Comparison of ENCODE assay signal across 23 cellular contexts in the genomic region with DNA sequence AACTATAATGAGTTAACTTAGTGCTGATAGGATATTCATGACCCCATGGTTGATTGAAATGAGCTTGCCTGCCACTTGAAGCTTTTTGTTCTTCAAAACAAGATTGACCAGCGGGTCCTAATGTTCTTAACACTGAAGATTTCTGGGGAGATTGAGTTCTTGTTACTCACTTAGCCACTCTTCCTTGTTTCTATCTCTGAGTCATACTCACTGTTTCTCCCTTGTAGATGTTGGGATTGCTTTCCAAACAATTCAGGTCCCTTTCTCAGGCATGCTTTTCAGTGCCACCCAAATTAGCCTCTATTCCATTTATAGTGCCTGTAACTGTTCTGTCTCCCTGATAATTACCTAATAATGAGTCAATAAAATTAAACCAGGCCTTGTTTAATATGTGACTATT.
DNase-seq lines count a peak whose midpoint lies in the region; ATAC-seq and TF ChIP-seq lines count a peak whose summit lies in the region.
"Had no signal": no experiment of that assay in that cellular context is flagged by ENCODE, and none has a peak within 500 bp of the region (broad histone marks: within the 10 kb centered on the region; RNA-seq: fewer than 3 reads in every experiment).

No MANE protein-coding gene starts in this region.

- H3K14ac ChIP-seq in IMR-90 (replicated peaks; ENCODE audit: low read depth, low read length), result no peak overlapping the region

- H4K8ac ChIP-seq in IMR-90 (ENCODE audit: low read depth in 2 of 2, low read length in 2 of 2), result no peak overlapping the region; a peak in 1 of 4 replicates

- WGBS in IMR-90 (ENCODE audit: extremely low coverage in 2 of 2, insufficient read length in 1 of 2), 2 experiments, result no CpG with 5 or more reads among the region's 1 CpG

- no peak overlapping the region for H2BK5ac ChIP-seq in IMR-90 (ENCODE audit: low read depth, low read length, poor library complexity, severe bottlenecking)

- no peak overlapping the region for H2BK120ac ChIP-seq in IMR-90 (ENCODE audit: low read depth, low read length)

- H3K4me3 ChIP-seq in IMR-90 (ENCODE audit: insufficient read depth, low read depth, low read length), result no peak overlapping the region
- H3K4me3 ChIP-seq in RWPE2 (ENCODE audit: severe bottlenecking), result no peak overlapping the region
- no peak overlapping the region for H3K4me3 ChIP-seq in epithelial cell of esophagus (ENCODE audit: low read length)
- H3K4me3 ChIP-seq: BLaER1 had no signal

- CTCF ChIA-PET in IMR-90 (lab: Yijun Ruan, JAX), result interaction anchor here (0.7 kb wide), 1 partner anchor 9 kb away, joined by 3 read pairs; no protein-coding TSS in a partner anchor

- no peak overlapping the region for H2AFZ ChIP-seq in IMR-90 (replicated peaks; ENCODE audit: low read length, poor library complexity)

- no TSS peak for BruUV-seq in IMR-90 (replicated peaks; lab: Mats Ljungman, UMichigan)

- dilution Hi-C loops in IMR-90 (cut with HindIII; ENCODE audit: low sequenced_read_pairs, unreplicated experiment), result no loop called here

- no peaks in the 10 kb centered on the region for H3K9me3 Mint-ChIP-seq in activated naive CD8-positive, alpha-beta T cell treated with anti-CD3 and anti-CD28 coated beads for 36 hours

- no peak overlapping the region for H2BK15ac ChIP-seq in IMR-90 (ENCODE audit: low read depth, low read length)

- ATAC-seq in IMR-90 (ENCODE audit: low read depth) (no peak; the same call in 1 of the 2 replicates), RWPE2 (ENCODE audit: low read depth) (0 out of 3 replicates have a peak, but pooled peaks have one; percentile 48), GM21737 (IDR thresholded peaks at IDR 0.05; ENCODE audit: unreplicated experiment) (no peak)
- ATAC-seq: Panc1 had no signal

- H3K36me3 Mint-ChIP-seq in activated naive CD8-positive, alpha-beta T cell treated with anti-CD3 and anti-CD28 coated beads for 36 hours, result no peaks in the 10 kb centered on the region
- H3K36me3 Mint-ChIP-seq: CD4-positive, CD25-positive, alpha-beta regulatory T cell had no signal

- H3K9me1 ChIP-seq in IMR-90 (ENCODE audit: insufficient read depth, low read length), result no peaks in the 10 kb centered on the region

- no peak for TF ChIP-seq POLR2A in IMR-90 (IDR thresholded peaks at IDR 0.05; ENCODE audit: low read depth, low read length)

- H3K4me2 ChIP-seq in IMR-90 (ENCODE audit: low read depth, low read length), result no peak overlapping the region
- H3K4me2 ChIP-seq: BLaER1, SK-N-SH had no signal

- no peak overlapping the region for H3K9ac ChIP-seq in IMR-90 (ENCODE audit: low read depth, low read length)
- H3K9ac ChIP-seq: BLaER1, SK-N-SH had no signal

- TF ChIP-seq CTCF in IMR-90 (conservative IDR thresholded peaks at IDR 0.05; ENCODE audit: low read depth, low read length), result no peak
- no peak for TF ChIP-seq CTCF in RWPE2 (IDR thresholded peaks at IDR 0.05; ENCODE audit: poor library complexity, severe bottlenecking)
- no peak for TF ChIP-seq CTCF in epithelial cell of esophagus (IDR thresholded peaks at IDR 0.05; ENCODE audit: insufficient read depth, low read depth, low read length, missing control alignments)

- H3K27me3 Mint-ChIP-seq in activated naive CD8-positive, alpha-beta T cell treated with anti-CD3 and anti-CD28 coated beads for 36 hours, result peaks cover 2% of the 10 kb centered on the region
- H3K27me3 Mint-ChIP-seq: CD4-positive, CD25-positive, alpha-beta regulatory T cell had no signal

- no peak overlapping the region for H3K56ac ChIP-seq in IMR-90 (ENCODE audit: extremely low read depth, insufficient read depth, low read length)

- no peak overlapping the region for H2BK20ac ChIP-seq in IMR-90 (ENCODE audit: low read depth, low read length)

- no peaks in the 10 kb centered on the region for H3K27me3 ChIP-seq in IMR-90 (ENCODE audit: control insufficient read depth, insufficient read depth, low read length)
- H3K27me3 ChIP-seq in RWPE2 (ENCODE audit: insufficient read depth, poor library complexity, severe bottlenecking), result no peaks in the 10 kb centered on the region
- H3K27me3 ChIP-seq: BLaER1 had no signal

- no peak overlapping the region for H2AK5ac ChIP-seq in IMR-90 (ENCODE audit: low read depth, low read length)

- H2AK9ac ChIP-seq in IMR-90 (replicated peaks; ENCODE audit: low read depth, low read length, poor library complexity), result no peak overlapping the region

- no peak overlapping the region for H3K4me3 Mint-ChIP-seq in activated naive CD8-positive, alpha-beta T cell treated with anti-CD3 and anti-CD28 coated beads for 36 hours
- H3K4me3 Mint-ChIP-seq: CD4-positive, CD25-positive, alpha-beta regulatory T cell had no signal

- H4K5ac ChIP-seq in IMR-90 (ENCODE audit: low read depth, low read length), result no peak overlapping the region

- H3K27ac Mint-ChIP-seq in activated naive CD8-positive, alpha-beta T cell treated with anti-CD3 and anti-CD28 coated beads for 36 hours, result no peak overlapping the region
- H3K27ac Mint-ChIP-seq: CD4-positive, CD25-positive, alpha-beta regulatory T cell had no signal

- no peaks in the 10 kb centered on the region for H3K79me1 ChIP-seq in IMR-90 (ENCODE audit: low read depth in 1 of 2, low read length in 2 of 2)

- H3K4me1 ChIP-seq in IMR-90 (ENCODE audit: control insufficient read depth, insufficient read depth, low read length), result no peaks in the 10 kb centered on the region
- H3K4me1 ChIP-seq in RWPE2 (ENCODE audit: insufficient read depth, poor library complexity, severe bottlenecking), result no peaks in the 10 kb centered on the region
- H3K4me1 ChIP-seq: BLaER1 had no signal

- no peak overlapping the region for H3K4ac ChIP-seq in IMR-90 (ENCODE audit: low read depth, low read length)

- H3K18ac ChIP-seq in IMR-90 (ENCODE audit: low read depth, low read length), result no peak overlapping the region

- POLR2A ChIA-PET in IMR-90 (lab: Charles Lee; ENCODE audit: unreplicated experiment), result no interaction called here

- H3K23ac ChIP-seq in IMR-90 (ENCODE audit: low read depth, low read length), result no peak overlapping the region

- no peak overlapping the region for H3K27ac ChIP-seq in IMR-90 (ENCODE audit: insufficient read depth, low read length)
- H3K27ac ChIP-seq in RWPE2 (ENCODE audit: poor library complexity, severe bottlenecking), result no peak overlapping the region
- H3K27ac ChIP-seq: BLaER1 had no signal

- no peaks in the 10 kb centered on the region for H3K4me1 Mint-ChIP-seq in activated naive CD8-positive, alpha-beta T cell treated with anti-CD3 and anti-CD28 coated beads for 36 hours
- H3K4me1 Mint-ChIP-seq: CD4-positive, CD25-positive, alpha-beta regulatory T cell had no signal

- H3K9me3 ChIP-seq in IMR-90 (ENCODE audit: control insufficient read depth, insufficient read depth, low read length) (peaks cover 4% of the 10 kb centered on the region), RWPE2 (ENCODE audit: severe bottlenecking) (no peaks in the 10 kb centered on the region)

- H4K20me1 ChIP-seq in IMR-90 (ENCODE audit: insufficient read depth, low read length), result no peaks in the 10 kb centered on the region
- H4K20me1 ChIP-seq: BLaER1 had no signal

- peak; percentile 15 for DNase-seq in IMR-90
- no peak for DNase-seq in RWPE2 (ENCODE audit: low spot score)
- peak; percentile 13 for DNase-seq in epithelial cell of esophagus (ENCODE audit: low read depth)
- DNase-seq in kidney tubule cell (ENCODE audit: low spot score), result peak; percentile 3
- DNase-seq in DMS 273 (lab: John Stamatoyannopoulos, UW; ENCODE audit: unreplicated experiment), result no peak
- DNase-seq in activated naive CD8-positive, alpha-beta T cell treated with anti-CD3 and anti-CD28 coated beads for 36 hours, result no peak
- DNase-seq in G401 (ENCODE audit: low spot score), result no peak
- DNase-seq: CD4-positive, CD25-positive, alpha-beta regulatory T cell; DMS53; H7; KG1; MM.1S; NCI-H1048; NCI-H1694; NCI-H2029 treated with DMSO at 0.1 percent for 48 hours; NCI-H2227 treated with DMSO at 0.1 percent for 48 hours; NCI-H526 treated with DMSO at 0.1 percent for 48 hours; SIG-M5; SK-N-SH; SW 1271 had no signal

- no peak for TF ChIP-seq RAD21 in IMR-90 (IDR thresholded peaks at IDR 0.05; ENCODE audit: low read length)

- intact Hi-C loops in IMR-90 (cut with micrococcal nuclease), result no loop called here

- H4K91ac ChIP-seq in IMR-90 (ENCODE audit: insufficient read depth, low read depth, low read length), result no peak overlapping the region

- in situ Hi-C loops in IMR-90 (cut with MboI; ENCODE audit: low sequenced_read_pairs) (no loop called here), G401 (cut with HindIII; ENCODE audit: low sequenced_read_pairs) (no loop called here)

- H3K36me3 ChIP-seq in IMR-90 (ENCODE audit: control insufficient read depth, insufficient read depth, low read length) (no peaks in the 10 kb centered on the region), RWPE2 (ENCODE audit: low read depth) (no peaks in the 10 kb centered on the region)
- H3K36me3 ChIP-seq: BLaER1 had no signal

TF ChIP-seq in IMR-90, 13 proteins besides CTCF, POLR2A, EP300 and RAD21 (continues in another document):
- TF ChIP-seq BHLHE40 (IDR thresholded peaks at IDR 0.05; ENCODE audit: low read depth, low read length) (no peak), MAFK (IDR thresholded peaks at IDR 0.05; ENCODE audit: low read depth, low read length) (no peak), RFX5 (IDR thresholded peaks at IDR 0.05; ENCODE audit: low read depth, low read length) (no peak), SMC3 (IDR thresholded peaks at IDR 0.05; ENCODE audit: low read depth, low read length) (no peak), CHD1 (IDR thresholded peaks at IDR 0.05; ENCODE audit: low read depth, low read length) (no peak), RCOR1 (IDR thresholded peaks at IDR 0.05; ENCODE audit: insufficient replicate concordance, low read length) (no peak), FOS (IDR thresholded peaks at IDR 0.05; ENCODE audit: low read depth, low read length) (no peak), MXI1 (IDR thresholded peaks at IDR 0.05; ENCODE audit: borderline replicate concordance, low read depth, low read length) (no peak)
- TF ChIP-seq, protein P1, sequence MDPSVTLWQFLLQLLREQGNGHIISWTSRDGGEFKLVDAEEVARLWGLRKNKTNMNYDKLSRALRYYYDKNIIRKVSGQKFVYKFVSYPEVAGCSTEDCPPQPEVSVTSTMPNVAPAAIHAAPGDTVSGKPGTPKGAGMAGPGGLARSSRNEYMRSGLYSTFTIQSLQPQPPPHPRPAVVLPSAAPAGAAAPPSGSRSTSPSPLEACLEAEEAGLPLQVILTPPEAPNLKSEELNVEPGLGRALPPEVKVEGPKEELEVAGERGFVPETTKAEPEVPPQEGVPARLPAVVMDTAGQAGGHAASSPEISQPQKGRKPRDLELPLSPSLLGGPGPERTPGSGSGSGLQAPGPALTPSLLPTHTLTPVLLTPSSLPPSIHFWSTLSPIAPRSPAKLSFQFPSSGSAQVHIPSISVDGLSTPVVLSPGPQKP (IDR thresholded peaks at IDR 0.05; ENCODE audit: borderline replicate concordance, low read depth, low read length), result no peak

Comparison
In these comparisons a context has a peak if more than half of its experiments do, and no peak if none do; other contexts are left out.
1. DNase-seq: peak in IMR-90 (single experiment), epithelial cell of esophagus (single experiment) and kidney tubule cell (single experiment); none in RWPE2 (single experiment), DMS 273 (single experiment), activated naive CD8-positive, alpha-beta T cell treated with anti-CD3 and anti-CD28 coated beads for 36 hours (single experiment) and G401 (single experiment).